In the genomic region with DNA sequence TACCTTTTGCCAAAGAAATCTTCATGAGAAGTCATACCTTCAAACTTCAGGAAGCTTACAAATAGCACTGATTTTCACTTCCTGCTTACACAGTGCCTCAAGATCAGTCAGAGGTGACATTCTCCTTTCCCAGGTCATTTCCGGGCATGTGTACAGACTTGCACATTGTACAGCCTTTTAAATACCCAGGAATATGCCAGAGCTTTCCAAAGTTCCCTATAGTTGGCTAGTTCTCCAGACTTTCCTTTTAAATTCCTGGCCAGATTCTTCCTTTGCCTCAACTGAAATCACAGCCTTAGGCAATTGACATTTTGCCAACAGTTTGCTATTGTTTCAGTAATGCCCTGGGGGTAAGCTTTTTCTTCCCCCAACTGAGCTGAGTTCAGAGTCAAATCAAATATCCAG, we compare ENCODE assay signal across 11 cellular contexts. TPM values are rescaled to one million over a fixed set of nuclear protein-coding genes. Genes with fewer than 3 reads are reported as not detected.
DNase-seq lines count a peak whose midpoint lies in the region; ATAC-seq, FAIRE-seq and TF ChIP-seq lines count a peak whose summit lies in the region.
"Had no signal": no experiment of that assay in that cellular context is flagged by ENCODE, and none has a peak within 500 bp of the region (broad histone marks: within the 10 kb centered on the region; RNA-seq: fewer than 3 reads in every experiment).

No MANE protein-coding gene starts in this region.

- H3K36me3 ChIP-seq in astrocyte (ENCODE audit: insufficient read depth, low read length) (no peaks in the 10 kb centered on the region), spleen (peaks cover 0 to 9% (median 0%) of the 10 kb centered on the region in 6 donors)

- FAIRE-seq in astrocyte (lab: Jason Lieb, UNC) = no peak

- no peaks in the 10 kb centered on the region for H4K20me1 ChIP-seq in astrocyte (ENCODE audit: insufficient read depth, low read length)
- H4K20me1 ChIP-seq: BLaER1 had no signal

- peak; percentile 50 for DNase-seq in activated naive CD4-positive, alpha-beta T cell treated with anti-CD3 and anti-CD28 coated beads for 36 hours
- no peak for DNase-seq in activated naive CD4-positive, alpha-beta T cell treated with anti-CD3 and anti-CD28 coated beads, Interleukin-2, amount 50 U/mL, for 16 hours
- DNase-seq in astrocyte (ENCODE audit: low read depth) (peak; percentile 25), spleen (no peak), caudate nucleus (lab: John Stamatoyannopoulos, UW) (no peak), epidermal melanocyte (ENCODE audit: insufficient read length, low spot score) (no peak), activated gamma-delta T cell treated with Interleukin-2 at 50 U/mL for 16 hours (no peak)
- DNase-seq: heart left ventricle had no signal

- H3K27me3 ChIP-seq in astrocyte (ENCODE audit: insufficient read depth, low read length) (no peaks in the 10 kb centered on the region), spleen (replicated peaks in 1 of 7) (no peaks in the 10 kb centered on the region)
- H3K27me3 ChIP-seq: BLaER1, heart left ventricle had no signal

- peaks cover 72% of the 10 kb centered on the region for H3K4me1 Mint-ChIP-seq in activated naive CD4-positive, alpha-beta T cell treated with anti-CD3 and anti-CD28 coated beads for 36 hours (ENCODE audit: low read depth)
- H3K4me1 Mint-ChIP-seq in astrocyte (ENCODE audit: low read depth, unreplicated experiment) = peaks cover 31% of the 10 kb centered on the region

- no peak for TF ChIP-seq POLR2A in spleen (IDR thresholded peaks at IDR 0.05)

- H3K9ac ChIP-seq in astrocyte (ENCODE audit: low read length) = no peak overlapping the region
- H3K9ac ChIP-seq: BLaER1 had no signal

- no peak overlapping the region for H2AFZ ChIP-seq in astrocyte (ENCODE audit: low read depth, low read length)

- H3K27ac ChIP-seq in astrocyte (ENCODE audit: low read depth, low read length) (no peak overlapping the region), spleen (peak overlapping the region; percentile 13 to 72 (median 70)), caudate nucleus (ENCODE audit: low read depth, low read length) (no peak overlapping the region)
- H3K27ac ChIP-seq: BLaER1 had no signal

- ATAC-seq in HG03432 (IDR thresholded peaks at IDR 0.05; ENCODE audit: unreplicated experiment) = peak; percentile 41
- ATAC-seq: Panc1 had no signal

- no peaks in the 10 kb centered on the region for H3K9me3 Mint-ChIP-seq in activated naive CD4-positive, alpha-beta T cell treated with anti-CD3 and anti-CD28 coated beads for 36 hours
- H3K9me3 Mint-ChIP-seq in astrocyte (ENCODE audit: unreplicated experiment) = no peaks in the 10 kb centered on the region

- H3K27ac Mint-ChIP-seq in activated naive CD4-positive, alpha-beta T cell treated with anti-CD3 and anti-CD28 coated beads for 36 hours = peak overlapping the region; percentile 83
- peak overlapping the region; percentile 45 for H3K27ac Mint-ChIP-seq in astrocyte (ENCODE audit: unreplicated experiment)

- H3K4me1 ChIP-seq in astrocyte (ENCODE audit: insufficient read depth, low read length) (no peaks in the 10 kb centered on the region), spleen (peaks cover 0 to 66% (median 41%) of the 10 kb centered on the region in 6 donors)

- no peak overlapping the region for H3K4me2 ChIP-seq in astrocyte (ENCODE audit: low read length)
- H3K4me2 ChIP-seq: BLaER1 had no signal

- H3K4me3 ChIP-seq in astrocyte (ENCODE audit: insufficient read depth, low read depth, low read length) = no peak overlapping the region
- no peak overlapping the region for H3K4me3 ChIP-seq in spleen
- H3K4me3 ChIP-seq: BLaER1, heart left ventricle had no signal

- H3K9me3 ChIP-seq in astrocyte (ENCODE audit: insufficient read depth, low read depth, low read length) (no peaks in the 10 kb centered on the region), spleen (peaks cover 0 to 20% (median 11%) of the 10 kb centered on the region in 8 donors)

- TF ChIP-seq CTCF in astrocyte (IDR thresholded peaks at IDR 0.05; ENCODE audit: insufficient read depth, low read depth, low read length) = no peak
- TF ChIP-seq CTCF in spleen (IDR thresholded peaks at IDR 0.05 in 8 of 11, conservative IDR thresholded peaks at IDR 0.05 in 3 of 11) = no peak

- H3K79me2 ChIP-seq in astrocyte (ENCODE audit: insufficient read depth, low read length) = no peaks in the 10 kb centered on the region

- CTCF ChIA-PET in activated naive CD4-positive, alpha-beta T cell treated with anti-CD3 and anti-CD28 coated beads for 36 hours (lab: Charles Lee) = interaction anchor here (0.7 to 2.3 kb wide), 2 partner anchors 8 to 48 kb away, joined by 3 to 14 read pairs; a partner anchor contains a TSS

- H3K27me3 Mint-ChIP-seq in activated naive CD4-positive, alpha-beta T cell treated with anti-CD3 and anti-CD28 coated beads for 36 hours (ENCODE audit: low read depth) = no peaks in the 10 kb centered on the region
- no peaks in the 10 kb centered on the region for H3K27me3 Mint-ChIP-seq in astrocyte (ENCODE audit: low read depth, unreplicated experiment)

- intact Hi-C loops in activated naive CD4-positive, alpha-beta T cell treated with anti-CD3 and anti-CD28 coated beads for 36 hours (cut with micrococcal nuclease) = loop anchor here (1.0 to 5.0 kb wide), 3 partner anchors 25 to 1979 kb away; no protein-coding TSS in a partner anchor
- intact Hi-C loops in spleen (cut with DNase I; ENCODE audit: low total_unique reads) = no loop called here

- WGBS in spleen, 5 donors = 56 to 76% (median 68%) methylated on average over 1 of the region's 1 CpG

- H3K4me3 Mint-ChIP-seq in activated naive CD4-positive, alpha-beta T cell treated with anti-CD3 and anti-CD28 coated beads for 36 hours = peak overlapping the region; percentile 43
- H3K4me3 Mint-ChIP-seq in astrocyte (ENCODE audit: unreplicated experiment) = peak overlapping the region; percentile 29

- H3K36me3 Mint-ChIP-seq in activated naive CD4-positive, alpha-beta T cell treated with anti-CD3 and anti-CD28 coated beads for 36 hours (ENCODE audit: low read depth) = peaks cover 26% of the 10 kb centered on the region
- peaks cover 2% of the 10 kb centered on the region for H3K36me3 Mint-ChIP-seq in astrocyte (ENCODE audit: low read depth, unreplicated experiment)

RNA-seq across cellular contexts. Expression of a gene that starts 47.2 kb away (rescaled TPM):
- 10 to 100 TPM; 11.0 to 12.7 TPM for total RNA-seq in activated naive CD4-positive, alpha-beta T cell treated with anti-CD3 and anti-CD28 coated beads for 36 hours
- total RNA-seq in astrocyte = 12.1 and 12.6 TPM in 2 replicates
- 10 to 100 TPM; 16.9 to 25.9 (median 22.3) TPM for total RNA-seq in spleen
- polyA plus RNA-seq in spleen = 1 to 10 TPM; 2.5 to 3.0 (median 2.7) TPM

Comparison
In these comparisons a context has a peak if more than half of its experiments do, and no peak if none do; other contexts are left out.
1. DNase-seq: peak in activated naive CD4-positive, alpha-beta T cell treated with anti-CD3 and anti-CD28 coated beads for 36 hours (single experiment) and astrocyte (single experiment); none in activated naive CD4-positive, alpha-beta T cell treated with anti-CD3 and anti-CD28 coated beads, Interleukin-2, amount 50 U/mL, for 16 hours (single experiment), spleen (single experiment), caudate nucleus (0 of 61), epidermal melanocyte (single experiment) and activated gamma-delta T cell treated with Interleukin-2 at 50 U/mL for 16 hours (single experiment).
2. H3K27ac ChIP-seq: peak in spleen (8 of 8); none in astrocyte (single experiment) and caudate nucleus (single experiment).